8 cellular contexts compared by ENCODE assay signal in the genomic region with DNA sequence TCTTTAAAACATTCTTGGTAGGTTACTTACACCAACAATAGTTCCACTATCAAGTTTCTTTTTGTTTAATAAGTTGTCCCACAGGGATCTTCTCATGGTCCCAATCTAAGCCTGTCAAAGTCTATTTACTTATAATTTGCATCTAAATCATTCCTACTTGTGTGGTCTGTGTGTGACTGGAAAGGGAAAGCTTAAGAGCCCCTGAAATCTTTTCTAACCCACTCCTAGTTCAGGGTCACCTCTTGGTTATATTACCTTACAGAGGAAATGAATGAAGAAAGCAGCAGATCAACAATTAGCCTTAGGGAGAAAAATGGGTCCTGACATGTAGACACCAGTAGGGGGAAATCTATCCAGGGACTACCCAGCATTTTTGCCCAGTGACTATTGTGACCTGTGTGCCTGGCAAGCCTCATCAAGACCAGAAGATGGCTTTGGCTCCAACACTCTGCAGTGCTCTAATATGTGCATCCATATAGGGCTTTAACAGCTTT.
A peak's percentile ranks its signal among the peaks of the same experiment; 100 is the strongest.
DNase-seq lines count a peak whose midpoint lies in the region; ATAC-seq and TF ChIP-seq lines count a peak whose summit lies in the region.

No MANE protein-coding gene starts in this region.

- POLR2A ChIA-PET in AG04450 (lab: Yijun Ruan, JAX), result no interaction called here

- H3K4me3 ChIP-seq in AG04450 (ENCODE audit: low read depth, low read length), result no peak overlapping the region
- H3K4me3 ChIP-seq in effector memory CD4-positive, alpha-beta T cell (ENCODE audit: insufficient read depth, low read depth, low read length, poor library complexity, severe bottlenecking), result no peak overlapping the region

- peak; percentile 46 for TF ChIP-seq CTCF in AG04450 (IDR thresholded peaks at IDR 0.05; ENCODE audit: low read depth, low read length)

- in situ Hi-C loops in SK-MEL-5 (cut with HindIII; ENCODE audit: low pct_unique_long_range_greater_than_20kb, low sequenced_read_pairs), result no loop called here

- no peak overlapping the region for H3K27ac ChIP-seq in AG04450 (ENCODE audit: low read depth, low read length)
- no peak overlapping the region for H3K27ac ChIP-seq in effector memory CD4-positive, alpha-beta T cell (ENCODE audit: insufficient read depth, low read length, poor library complexity, severe bottlenecking)

- no peaks in the 10 kb centered on the region for H3K36me3 ChIP-seq in effector memory CD4-positive, alpha-beta T cell (ENCODE audit: control insufficient read depth, insufficient read depth, low read length)

- DNase-seq in AG04450 (ENCODE audit: low read depth, low spot score) (no peak), HK-2 (ENCODE audit: unreplicated experiment) (peak; percentile 53), SK-MEL-5 (ENCODE audit: low read depth, low spot score) (peak; percentile 61), iPS DF 4.7 (ENCODE audit: extremely low read depth, low spot score) (peak; percentile 69)
- DNase-seq in effector CD4-positive, alpha-beta T cell, result no peak
- no peak for DNase-seq in effector memory CD4-positive, alpha-beta T cell

- no peaks in the 10 kb centered on the region for H3K27me3 ChIP-seq in AG04450 (ENCODE audit: control insufficient read depth, insufficient read depth, low read length)
- no peaks in the 10 kb centered on the region for H3K27me3 ChIP-seq in effector memory CD4-positive, alpha-beta T cell (replicated peaks; ENCODE audit: control insufficient read depth, insufficient read depth, low read length, poor library complexity, severe bottlenecking)

- no peaks in the 10 kb centered on the region for H3K9me3 ChIP-seq in AG04450 (ENCODE audit: control insufficient read depth, insufficient read depth, low read length)
- no peaks in the 10 kb centered on the region for H3K9me3 ChIP-seq in effector memory CD4-positive, alpha-beta T cell (ENCODE audit: control insufficient read depth, low read length)

- CTCF ChIA-PET in AG04450 (lab: Charles Lee), result interaction anchor here (0.7 to 1.7 kb wide), 2 partner anchors 129 to 330 kb away, joined by 4 to 5 read pairs; no protein-coding TSS in a partner anchor

- no peaks in the 10 kb centered on the region for H3K4me1 ChIP-seq in effector memory CD4-positive, alpha-beta T cell (ENCODE audit: control insufficient read depth, insufficient read depth, low read length, poor library complexity, severe bottlenecking)

- ATAC-seq in HG03139 (IDR thresholded peaks at IDR 0.05; ENCODE audit: unreplicated experiment), result no peak
- no peak for ATAC-seq in HG02798 (IDR thresholded peaks at IDR 0.05; ENCODE audit: poor library complexity, unreplicated experiment)

Comparison
In these comparisons a context has a peak if more than half of its experiments do, and no peak if none do; other contexts are left out.
1. DNase-seq: peak in HK-2 (single experiment), SK-MEL-5 (single experiment) and iPS DF 4.7 (single experiment); none in AG04450 (single experiment), effector CD4-positive, alpha-beta T cell (single experiment) and effector memory CD4-positive, alpha-beta T cell (0 of 3).